Comparison of ENCODE assay signal across 10 cellular contexts in the genomic region with DNA sequence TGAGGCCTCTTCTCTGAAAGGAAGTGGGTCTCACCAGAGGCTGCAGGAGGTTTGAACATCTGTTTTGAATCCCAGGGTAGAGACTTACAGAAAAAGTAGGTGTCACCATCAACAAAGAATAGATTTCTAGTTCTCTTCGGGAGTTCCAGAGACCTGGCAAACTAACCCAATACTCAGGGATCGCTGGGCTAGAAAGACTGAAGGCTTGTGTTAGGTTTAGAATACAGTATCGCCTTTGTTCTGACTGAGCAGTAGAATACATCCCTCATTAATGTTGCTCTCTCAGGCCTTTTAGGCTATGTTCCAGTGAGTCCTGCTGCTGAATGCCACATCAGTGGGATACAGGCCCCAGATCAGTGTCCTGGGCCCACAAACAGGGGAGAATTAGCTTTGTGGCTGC. TPM values are rescaled to one million over a fixed set of nuclear protein-coding genes. Genes with fewer than 3 reads are reported as not detected.
A peak's percentile ranks its signal among the peaks of the same experiment; 100 is the strongest.
DNase-seq lines count a peak whose midpoint lies in the region; ATAC-seq, FAIRE-seq and TF ChIP-seq lines count a peak whose summit lies in the region.
"Had no signal": no experiment of that assay in that cellular context is flagged by ENCODE, and none has a peak within 500 bp of the region (broad histone marks: within the 10 kb centered on the region; RNA-seq: fewer than 3 reads in every experiment).

No MANE protein-coding gene starts in this region.

- H3K9me3 ChIP-seq in SK-N-MC (ENCODE audit: low read depth, low read length) (no peaks in the 10 kb centered on the region), pancreas (no peaks in the 10 kb centered on the region)
- H3K9me3 ChIP-seq in CD8-positive, alpha-beta memory T cell (ENCODE audit: low read length), result no peaks in the 10 kb centered on the region
- H3K9me3 ChIP-seq: BLaER1 treated with 17β-estradiol and CSF1 and Interleukin-3, amounts not matched to agents 10 nM and 100 nM had no signal

- CTCF ChIA-PET in CD8-positive, alpha-beta memory T cell (lab: Charles Lee), result no interaction called here

- WGBS in pancreas, 2 donors, result 43 to 55% methylated on average over 3 of the region's 3 CpGs

- H3K4me3 Mint-ChIP-seq in CD8-positive, alpha-beta memory T cell, result no peak overlapping the region
- H3K4me3 Mint-ChIP-seq: activated naive CD4-positive, alpha-beta T cell treated with anti-CD3 and anti-CD28 coated beads for 36 hours had no signal

- peaks cover 0 to 6% of the 10 kb centered on the region in 2 donors for H3K27me3 Mint-ChIP-seq in CD8-positive, alpha-beta memory T cell

- H3K36me3 Mint-ChIP-seq in CD8-positive, alpha-beta memory T cell, result no peaks in the 10 kb centered on the region

- intact Hi-C loops in pancreas (cut with DNase I), result no loop called here

- DNase-seq in AG10803 (ENCODE audit: low read depth), result peak; percentile 73
- no peak for DNase-seq in SK-N-MC (ENCODE audit: low read depth, low spot score)
- no peak for DNase-seq in foreskin keratinocyte
- DNase-seq in pancreas, result no peak
- DNase-seq in mesenteric fat pad (ENCODE audit: low spot score), result no peak
- no peak for DNase-seq in CD8-positive, alpha-beta memory T cell
- no peak for DNase-seq in stimulated activated CD4-positive, alpha-beta T cell treated with anti-CD3 and anti-CD28 coated beads, Interleukin-4, amount 100 ng/mL, for 1 hour
- DNase-seq in DMS153 (lab: John Stamatoyannopoulos, UW), result no peak
- DNase-seq: activated naive CD4-positive, alpha-beta T cell treated with anti-CD3 and anti-CD28 coated beads for 36 hours had no signal

- peak overlapping the region in 1 of 8 donors; percentile 39 for H3K27ac Mint-ChIP-seq in CD8-positive, alpha-beta memory T cell
- H3K27ac Mint-ChIP-seq: activated naive CD4-positive, alpha-beta T cell treated with anti-CD3 and anti-CD28 coated beads for 36 hours had no signal

- ATAC-seq in foreskin keratinocyte (no peak), pancreas (peak; percentile 30 to 60 (median 40))

- H3K4me1 ChIP-seq in foreskin keratinocyte (peaks cover 45% of the 10 kb centered on the region), pancreas (peaks cover 30 to 37% (median 34%) of the 10 kb centered on the region in 3 donors)
- no peaks in the 10 kb centered on the region for H3K4me1 ChIP-seq in CD8-positive, alpha-beta memory T cell (ENCODE audit: insufficient read depth, low read length)

- H3K27me3 ChIP-seq in foreskin keratinocyte, result no peaks in the 10 kb centered on the region
- H3K27me3 ChIP-seq in pancreas, result no peaks in the 10 kb centered on the region
- no peaks in the 10 kb centered on the region for H3K27me3 ChIP-seq in CD8-positive, alpha-beta memory T cell (ENCODE audit: insufficient read depth, low read length, poor library complexity, severe bottlenecking)
- H3K27me3 ChIP-seq: BLaER1 treated with 17β-estradiol and CSF1 and Interleukin-3, amounts not matched to agents 10 nM and 100 nM had no signal

- no peak overlapping the region for H3K4me3 ChIP-seq in AG10803 (ENCODE audit: low read length)
- H3K4me3 ChIP-seq in SK-N-MC, result peak overlapping the region; percentile 39
- H3K4me3 ChIP-seq in pancreas, result no peak overlapping the region
- no peak overlapping the region for H3K4me3 ChIP-seq in CD8-positive, alpha-beta memory T cell (ENCODE audit: low read length)
- H3K4me3 ChIP-seq: BLaER1 treated with 17β-estradiol and CSF1 and Interleukin-3, amounts not matched to agents 10 nM and 100 nM had no signal

- no peak for FAIRE-seq in pancreas (lab: Jason Lieb, UNC)

- H3K9me3 Mint-ChIP-seq in CD8-positive, alpha-beta memory T cell, result no peaks in the 10 kb centered on the region
- H3K9me3 Mint-ChIP-seq: activated naive CD4-positive, alpha-beta T cell treated with anti-CD3 and anti-CD28 coated beads for 36 hours had no signal

- H3K4me1 Mint-ChIP-seq in CD8-positive, alpha-beta memory T cell, result no peaks in the 10 kb centered on the region

- POLR2A ChIA-PET in CD8-positive, alpha-beta memory T cell (lab: Charles Lee), result no interaction called here

- H3K36me3 ChIP-seq in SK-N-MC (ENCODE audit: insufficient read depth, low read length) (no peaks in the 10 kb centered on the region), pancreas (no peaks in the 10 kb centered on the region)
- H3K36me3 ChIP-seq in CD8-positive, alpha-beta memory T cell (ENCODE audit: insufficient read depth, low read length), result no peaks in the 10 kb centered on the region

- peak overlapping the region; percentile 93 for H3K27ac ChIP-seq in SK-N-MC
- H3K27ac ChIP-seq in foreskin keratinocyte, result peak overlapping the region; percentile 42
- peak overlapping the region; percentile 68 to 82 (median 74) for H3K27ac ChIP-seq in pancreas
- no peak overlapping the region for H3K27ac ChIP-seq in CD8-positive, alpha-beta memory T cell (ENCODE audit: low read depth, low read length)
- H3K27ac ChIP-seq: BLaER1 treated with 17β-estradiol and CSF1 and Interleukin-3, amounts not matched to agents 10 nM and 100 nM had no signal

- H3K9ac ChIP-seq in SK-N-MC (ENCODE audit: insufficient read length), result peak overlapping the region; percentile 39
- H3K9ac ChIP-seq: BLaER1 treated with 17β-estradiol and CSF1 and Interleukin-3, amounts not matched to agents 10 nM and 100 nM had no signal

- TF ChIP-seq CTCF in AG10803 (conservative IDR thresholded peaks at IDR 0.05; ENCODE audit: low read length) (no peak), foreskin keratinocyte (conservative IDR thresholded peaks at IDR 0.05) (no peak), pancreas (IDR thresholded peaks at IDR 0.05) (no peak)

RNA-seq across cellular contexts. Expression of gene RUSC2, which starts 27.2 kb away (rescaled TPM):
- total RNA-seq in foreskin keratinocyte, result 15.5 and 16.2 TPM in 2 replicates
- 8.4 and 9.0 TPM in 2 replicates for polyA plus RNA-seq in foreskin keratinocyte
- 10 to 100 TPM in 4 of 6 donors, 1 to 10 TPM in 2; 9.0 to 22.1 (median 12.6) TPM for total RNA-seq in pancreas
- 10 to 100 TPM; 24.0 to 27.1 TPM for polyA plus RNA-seq in pancreas
- 40.2 TPM for total RNA-seq in mesenteric fat pad
- total RNA-seq in CD8-positive, alpha-beta memory T cell, result 1 to 10 TPM; 1.1 TPM
- polyA plus RNA-seq in CD8-positive, alpha-beta memory T cell, result not detected
